Comparison of ENCODE assay signal across 12 cellular contexts in genomic region chr1:224774378-224774777, GRCh38.
A peak's percentile ranks its signal among the peaks of the same experiment; 100 is the strongest.
DNase-seq lines count a peak whose midpoint lies in the region; ATAC-seq and TF ChIP-seq lines count a peak whose summit lies in the region.
"Had no signal": no experiment of that assay in that cellular context is flagged by ENCODE, and none has a peak within 500 bp of the region (broad histone marks: within the 10 kb centered on the region; RNA-seq: fewer than 3 reads in every experiment).

No MANE protein-coding gene starts in this region.

- peak; percentile 32; the same call in 1 of the 3 replicates for ATAC-seq in SK-N-SH treated with all-trans-retinoic acid at 6 μM for 48 hours

- no peaks in the 10 kb centered on the region for H3K79me2 ChIP-seq in neural progenitor cell (ENCODE audit: low read depth)

- no peak overlapping the region for H3K27ac Mint-ChIP-seq in neural progenitor cell

- H3F3A ChIP-seq in neural progenitor cell (ENCODE audit: low read depth), result peaks cover 6% of the 10 kb centered on the region

- no peak overlapping the region for H3K4me3 Mint-ChIP-seq in neural progenitor cell

- no peaks in the 10 kb centered on the region for H3K9me3 ChIP-seq in neural progenitor cell (ENCODE audit: low read depth)
- H3K9me3 ChIP-seq: heart left ventricle, tibial artery had no signal

- H3K27me3 Mint-ChIP-seq in neural progenitor cell (ENCODE audit: insufficient read depth, low read depth), result no peaks in the 10 kb centered on the region

- DNase-seq in DMS53 (lab: John Stamatoyannopoulos, UW), result peak; percentile 24
- DNase-seq in DMS53 treated with DMSO at 0.1 percent for 48 hours (lab: John Stamatoyannopoulos, UW; ENCODE audit: unreplicated experiment), result no peak
- no peak for DNase-seq in HFF-Myc (ENCODE audit: extremely low read depth, low read depth)
- no peak for DNase-seq in neural progenitor cell (ENCODE audit: low spot score)
- no peak for DNase-seq in activated effector memory CD4-positive, alpha-beta T cell treated with anti-CD3 and anti-CD28 coated beads, Interleukin-2, amount 50 U/mL, for 16 hours
- no peak for DNase-seq in central memory CD4-positive, alpha-beta T cell
- no peak for DNase-seq in SW 1271 (lab: John Stamatoyannopoulos, UW)
- DNase-seq: 8988T; heart left ventricle; stimulated activated CD4-positive, alpha-beta T cell treated with anti-CD3 and anti-CD28 coated beads, Interleukin-2, amount 100 ng/mL, for 48 hours; tibial artery had no signal

- H3K27me3 ChIP-seq in neural progenitor cell, result no peaks in the 10 kb centered on the region
- H3K27me3 ChIP-seq: heart left ventricle had no signal

- H3K4me1 Mint-ChIP-seq in neural progenitor cell, result peaks cover 17% of the 10 kb centered on the region

- H3K36me3 Mint-ChIP-seq in neural progenitor cell, result no peaks in the 10 kb centered on the region

- H3K4me1 ChIP-seq in neural progenitor cell, result peaks cover 16% of the 10 kb centered on the region
- H3K4me1 ChIP-seq: tibial artery had no signal

- no peak overlapping the region for H3K27ac ChIP-seq in neural progenitor cell
- H3K27ac ChIP-seq: heart left ventricle, tibial artery had no signal

- TF ChIP-seq CTCF in HFF-Myc (IDR thresholded peaks at IDR 0.05; ENCODE audit: low read depth, low read length, missing control alignments) (peak; percentile 30), neural progenitor cell (IDR thresholded peaks at IDR 0.05) (peak; percentile 26)

- no peaks in the 10 kb centered on the region for H3K36me3 ChIP-seq in neural progenitor cell
- H3K36me3 ChIP-seq: heart left ventricle, tibial artery had no signal

- no peak overlapping the region for H3K9ac ChIP-seq in neural progenitor cell

- H3K9me3 Mint-ChIP-seq in neural progenitor cell, result peaks cover 6% of the 10 kb centered on the region

- H3K4me2 ChIP-seq in neural progenitor cell, result no peak overlapping the region

- H2AFZ ChIP-seq in neural progenitor cell (replicated peaks), result no peak overlapping the region

- no peaks in the 10 kb centered on the region for H4K20me1 ChIP-seq in neural progenitor cell (ENCODE audit: low read depth)

- H3K4me3 ChIP-seq in HFF-Myc (replicated peaks; ENCODE audit: low read depth, low read length) (no peak overlapping the region), neural progenitor cell (no peak overlapping the region)
- H3K4me3 ChIP-seq: heart left ventricle, tibial artery had no signal

TF ChIP-seq in SK-N-SH treated with all-trans-retinoic acid at 6 μM for 48 hours, 23 proteins besides CTCF, POLR2A, EP300 and RAD21:
- TF ChIP-seq, protein P1, sequence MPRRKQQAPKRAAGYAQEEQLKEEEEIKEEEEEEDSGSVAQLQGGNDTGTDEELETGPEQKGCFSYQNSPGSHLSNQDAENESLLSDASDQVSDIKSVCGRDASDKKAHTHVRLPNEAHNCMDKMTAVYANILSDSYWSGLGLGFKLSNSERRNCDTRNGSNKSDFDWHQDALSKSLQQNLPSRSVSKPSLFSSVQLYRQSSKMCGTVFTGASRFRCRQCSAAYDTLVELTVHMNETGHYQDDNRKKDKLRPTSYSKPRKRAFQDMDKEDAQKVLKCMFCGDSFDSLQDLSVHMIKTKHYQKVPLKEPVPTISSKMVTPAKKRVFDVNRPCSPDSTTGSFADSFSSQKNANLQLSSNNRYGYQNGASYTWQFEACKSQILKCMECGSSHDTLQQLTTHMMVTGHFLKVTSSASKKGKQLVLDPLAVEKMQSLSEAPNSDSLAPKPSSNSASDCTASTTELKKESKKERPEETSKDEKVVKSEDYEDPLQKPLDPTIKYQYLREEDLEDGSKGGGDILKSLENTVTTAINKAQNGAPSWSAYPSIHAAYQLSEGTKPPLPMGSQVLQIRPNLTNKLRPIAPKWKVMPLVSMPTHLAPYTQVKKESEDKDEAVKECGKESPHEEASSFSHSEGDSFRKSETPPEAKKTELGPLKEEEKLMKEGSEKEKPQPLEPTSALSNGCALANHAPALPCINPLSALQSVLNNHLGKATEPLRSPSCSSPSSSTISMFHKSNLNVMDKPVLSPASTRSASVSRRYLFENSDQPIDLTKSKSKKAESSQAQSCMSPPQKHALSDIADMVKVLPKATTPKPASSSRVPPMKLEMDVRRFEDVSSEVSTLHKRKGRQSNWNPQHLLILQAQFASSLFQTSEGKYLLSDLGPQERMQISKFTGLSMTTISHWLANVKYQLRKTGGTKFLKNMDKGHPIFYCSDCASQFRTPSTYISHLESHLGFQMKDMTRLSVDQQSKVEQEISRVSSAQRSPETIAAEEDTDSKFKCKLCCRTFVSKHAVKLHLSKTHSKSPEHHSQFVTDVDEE (CRISPR knock-in tag; IDR thresholded peaks at IDR 0.05), result no peak
- TF ChIP-seq ARNTL (CRISPR knock-in tag; IDR thresholded peaks at IDR 0.05; ENCODE audit: borderline replicate concordance, low read depth) (no peak), OSR1 (CRISPR knock-in tag; IDR thresholded peaks at IDR 0.05) (no peak), SNAI2 (CRISPR knock-in tag; IDR thresholded peaks at IDR 0.05) (no peak), ZNF70 (CRISPR knock-in tag; IDR thresholded peaks at IDR 0.05) (no peak), ZFP3 (CRISPR knock-in tag; IDR thresholded peaks at IDR 0.05) (no peak), PPARA (CRISPR knock-in tag; IDR thresholded peaks at IDR 0.05; ENCODE audit: borderline replicate concordance) (no peak), BACH2 (CRISPR knock-in tag; IDR thresholded peaks at IDR 0.05; ENCODE audit: borderline replicate concordance) (no peak), CSDC2 (CRISPR knock-in tag; IDR thresholded peaks at IDR 0.05) (no peak), ZNF565 (CRISPR knock-in tag; conservative IDR thresholded peaks at IDR 0.05; ENCODE audit: low read depth) (no peak), PATZ1 (CRISPR knock-in tag; IDR thresholded peaks at IDR 0.05; ENCODE audit: borderline replicate concordance) (no peak), ZC3H10 (CRISPR knock-in tag; IDR thresholded peaks at IDR 0.05) (no peak)
- TF ChIP-seq, protein P2, sequence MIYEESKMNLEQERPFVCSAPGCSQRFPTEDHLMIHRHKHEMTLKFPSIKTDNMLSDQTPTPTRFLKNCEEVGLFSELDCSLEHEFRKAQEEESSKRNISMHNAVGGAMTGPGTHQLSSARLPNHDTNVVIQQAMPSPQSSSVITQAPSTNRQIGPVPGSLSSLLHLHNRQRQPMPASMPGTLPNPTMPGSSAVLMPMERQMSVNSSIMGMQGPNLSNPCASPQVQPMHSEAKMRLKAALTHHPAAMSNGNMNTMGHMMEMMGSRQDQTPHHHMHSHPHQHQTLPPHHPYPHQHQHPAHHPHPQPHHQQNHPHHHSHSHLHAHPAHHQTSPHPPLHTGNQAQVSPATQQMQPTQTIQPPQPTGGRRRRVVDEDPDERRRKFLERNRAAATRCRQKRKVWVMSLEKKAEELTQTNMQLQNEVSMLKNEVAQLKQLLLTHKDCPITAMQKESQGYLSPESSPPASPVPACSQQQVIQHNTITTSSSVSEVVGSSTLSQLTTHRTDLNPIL (CRISPR knock-in tag; IDR thresholded peaks at IDR 0.05; ENCODE audit: low read depth), result no peak
- TF ChIP-seq, protein P3, sequence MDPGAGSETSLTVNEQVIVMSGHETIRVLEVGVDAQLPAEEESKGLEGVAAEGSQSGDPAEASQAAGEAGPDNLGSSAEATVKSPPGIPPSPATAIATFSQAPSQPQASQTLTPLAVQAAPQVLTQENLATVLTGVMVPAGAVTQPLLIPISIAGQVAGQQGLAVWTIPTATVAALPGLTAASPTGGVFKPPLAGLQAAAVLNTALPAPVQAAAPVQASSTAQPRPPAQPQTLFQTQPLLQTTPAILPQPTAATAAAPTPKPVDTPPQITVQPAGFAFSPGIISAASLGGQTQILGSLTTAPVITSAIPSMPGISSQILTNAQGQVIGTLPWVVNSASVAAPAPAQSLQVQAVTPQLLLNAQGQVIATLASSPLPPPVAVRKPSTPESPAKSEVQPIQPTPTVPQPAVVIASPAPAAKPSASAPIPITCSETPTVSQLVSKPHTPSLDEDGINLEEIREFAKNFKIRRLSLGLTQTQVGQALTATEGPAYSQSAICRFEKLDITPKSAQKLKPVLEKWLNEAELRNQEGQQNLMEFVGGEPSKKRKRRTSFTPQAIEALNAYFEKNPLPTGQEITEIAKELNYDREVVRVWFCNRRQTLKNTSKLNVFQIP (CRISPR knock-in tag; IDR thresholded peaks at IDR 0.05; ENCODE audit: borderline replicate concordance, low read depth), result no peak
- TF ChIP-seq, protein P4, sequence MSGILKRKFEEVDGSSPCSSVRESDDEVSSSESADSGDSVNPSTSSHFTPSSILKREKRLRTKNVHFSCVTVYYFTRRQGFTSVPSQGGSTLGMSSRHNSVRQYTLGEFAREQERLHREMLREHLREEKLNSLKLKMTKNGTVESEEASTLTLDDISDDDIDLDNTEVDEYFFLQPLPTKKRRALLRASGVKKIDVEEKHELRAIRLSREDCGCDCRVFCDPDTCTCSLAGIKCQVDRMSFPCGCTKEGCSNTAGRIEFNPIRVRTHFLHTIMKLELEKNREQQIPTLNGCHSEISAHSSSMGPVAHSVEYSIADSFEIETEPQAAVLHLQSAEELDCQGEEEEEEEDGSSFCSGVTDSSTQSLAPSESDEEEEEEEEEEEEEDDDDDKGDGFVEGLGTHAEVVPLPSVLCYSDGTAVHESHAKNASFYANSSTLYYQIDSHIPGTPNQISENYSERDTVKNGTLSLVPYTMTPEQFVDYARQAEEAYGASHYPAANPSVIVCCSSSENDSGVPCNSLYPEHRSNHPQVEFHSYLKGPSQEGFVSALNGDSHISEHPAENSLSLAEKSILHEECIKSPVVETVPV (CRISPR knock-in tag; IDR thresholded peaks at IDR 0.05), result no peak
